In the genomic region with DNA sequence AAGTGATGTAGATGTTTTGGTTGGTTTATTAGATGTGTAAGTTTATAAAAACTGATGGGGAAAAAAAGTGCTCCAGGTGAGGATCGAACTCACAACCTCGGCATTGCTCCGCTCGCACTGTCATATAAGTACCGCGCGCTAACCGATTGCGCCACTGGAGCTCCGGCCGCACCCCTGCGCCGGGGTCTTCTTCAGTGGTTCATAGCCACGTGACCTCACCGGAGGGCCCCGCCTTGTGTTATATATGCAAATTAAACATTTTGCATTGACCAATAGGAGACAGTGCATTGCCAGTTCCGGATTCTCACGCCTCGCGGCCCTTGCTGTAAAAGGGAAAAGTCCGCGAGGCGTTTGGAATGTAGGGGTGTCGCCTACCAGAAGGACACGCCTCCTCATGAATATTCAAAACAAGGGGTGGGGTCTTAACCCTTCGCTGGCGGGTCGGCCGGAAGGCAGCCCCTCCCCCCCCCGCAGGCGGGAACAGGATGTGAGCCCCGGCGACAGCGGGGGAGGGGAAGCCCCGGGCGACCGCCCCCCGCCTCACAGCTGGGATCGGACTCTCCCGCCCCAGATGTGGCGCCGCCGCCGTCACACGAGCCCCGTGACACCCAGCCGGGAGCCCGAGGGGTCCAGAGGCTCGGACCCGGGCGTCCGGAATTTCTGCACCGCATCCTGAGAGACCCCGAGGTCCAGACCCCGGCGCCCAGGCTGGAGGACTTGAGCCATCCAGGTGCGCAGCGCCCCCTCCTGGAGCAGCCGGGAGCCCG, we compare ENCODE assay signal across 8 cellular contexts. TPM values are rescaled to one million over a fixed set of nuclear protein-coding genes. Genes with fewer than 3 reads are reported as not detected.
A peak's percentile ranks its signal among the peaks of the same experiment; 100 is the strongest.
DNase-seq lines count a peak whose midpoint lies in the region; ATAC-seq and TF ChIP-seq lines count a peak whose summit lies in the region.

A gene with protein sequence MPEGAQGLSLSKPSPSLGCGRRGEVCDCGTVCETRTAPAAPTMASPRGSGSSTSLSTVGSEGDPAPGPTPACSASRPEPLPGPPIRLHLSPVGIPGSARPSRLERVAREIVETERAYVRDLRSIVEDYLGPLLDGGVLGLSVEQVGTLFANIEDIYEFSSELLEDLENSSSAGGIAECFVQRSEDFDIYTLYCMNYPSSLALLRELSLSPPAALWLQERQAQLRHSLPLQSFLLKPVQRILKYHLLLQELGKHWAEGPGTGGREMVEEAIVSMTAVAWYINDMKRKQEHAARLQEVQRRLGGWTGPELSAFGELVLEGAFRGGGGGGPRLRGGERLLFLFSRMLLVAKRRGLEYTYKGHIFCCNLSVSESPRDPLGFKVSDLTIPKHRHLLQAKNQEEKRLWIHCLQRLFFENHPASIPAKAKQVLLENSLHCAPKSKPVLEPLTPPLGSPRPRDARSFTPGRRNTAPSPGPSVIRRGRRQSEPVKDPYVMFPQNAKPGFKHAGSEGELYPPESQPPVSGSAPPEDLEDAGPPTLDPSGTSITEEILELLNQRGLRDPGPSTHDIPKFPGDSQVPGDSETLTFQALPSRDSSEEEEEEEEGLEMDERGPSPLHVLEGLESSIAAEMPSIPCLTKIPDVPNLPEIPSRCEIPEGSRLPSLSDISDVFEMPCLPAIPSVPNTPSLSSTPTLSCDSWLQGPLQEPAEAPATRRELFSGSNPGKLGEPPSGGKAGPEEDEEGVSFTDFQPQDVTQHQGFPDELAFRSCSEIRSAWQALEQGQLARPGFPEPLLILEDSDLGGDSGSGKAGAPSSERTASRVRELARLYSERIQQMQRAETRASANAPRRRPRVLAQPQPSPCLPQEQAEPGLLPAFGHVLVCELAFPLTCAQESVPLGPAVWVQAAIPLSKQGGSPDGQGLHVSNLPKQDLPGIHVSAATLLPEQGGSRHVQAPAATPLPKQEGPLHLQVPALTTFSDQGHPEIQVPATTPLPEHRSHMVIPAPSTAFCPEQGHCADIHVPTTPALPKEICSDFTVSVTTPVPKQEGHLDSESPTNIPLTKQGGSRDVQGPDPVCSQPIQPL (N-terminal part only) (plus strand): TSS at position 570 of the 767 bp plus-strand sequence. CDS start 1,418 bp downstream, outside the sequence.

- no peaks in the 10 kb centered on the region for H3K9me3 ChIP-seq in right atrium auricular region
- H3K9me3 ChIP-seq in vagina: no peaks in the 10 kb centered on the region

- H3K27ac ChIP-seq in right atrium auricular region (peak within 1 kb of the TSS; percentile 99 to 100), vagina (peak within 1 kb of the TSS; percentile 100)

- peak; percentile 84 to 90 for TF ChIP-seq CTCF in right atrium auricular region (IDR thresholded peaks at IDR 0.05)
- peak; percentile 74 to 89 (median 77) for TF ChIP-seq CTCF in vagina (IDR thresholded peaks at IDR 0.05)

- ATAC-seq in GM18499 (IDR thresholded peaks at IDR 0.05; ENCODE audit: insufficient read depth, unreplicated experiment): peak; percentile 38
- peak; percentile 48 for ATAC-seq in HG02943 (IDR thresholded peaks at IDR 0.05; ENCODE audit: low read depth, unreplicated experiment)

- H3K36me3 ChIP-seq in right atrium auricular region (peaks cover 28% of the 10 kb centered on the region), vagina (peaks cover 6 to 23% of the 10 kb centered on the region in 2 donors)

- H3K4me1 ChIP-seq in right atrium auricular region (peaks cover 0 to 42% of the 10 kb centered on the region in 2 donors), vagina (peaks cover 55% of the 10 kb centered on the region)

- H3K4me3 ChIP-seq in right atrium auricular region (peak within 1 kb of the TSS; percentile 86 to 91), vagina (peak within 1 kb of the TSS; percentile 97 to 98)

- TF ChIP-seq POLR2A in vagina (IDR thresholded peaks at IDR 0.05): peak in 1 of 2 donors; percentile 45

- intact Hi-C loops in T-helper 2 cell treated with Interferon-gamma antibody and Interleukin-4, amounts not matched to agents 100 ng/mL and 5 ng/mL, for 36 hours (cut with micrococcal nuclease): loop anchor here (1.0 kb wide), 10 partner anchors 11 to 287 kb away; a partner anchor contains a TSS
- intact Hi-C loops in vagina (cut with DNase I): loop anchor here (5.0 kb wide), 1 partner anchor 70 kb away; a partner anchor contains a TSS

- H3K27me3 ChIP-seq in right atrium auricular region (no peaks in the 10 kb centered on the region), vagina (no peaks in the 10 kb centered on the region)

- DNase-seq in NCI-H187 treated with DMSO at 0.1 percent for 48 hours (lab: John Stamatoyannopoulos, UW): peak; percentile 90
- DNase-seq in anterior cingulate cortex (lab: John Stamatoyannopoulos, UW): peak; percentile 47 to 98 (median 92)
- DNase-seq in right atrium auricular region (ENCODE audit: low spot score): peak; percentile 100
- DNase-seq in pulmonary artery endothelial cell (ENCODE audit: low read depth, low spot score): peak; percentile 99
- DNase-seq in vagina (ENCODE audit: extremely low spot score in 2 of 2): peak in 1 of 2 donors; percentile 100

RNA-seq across cellular contexts. Expression of the gene that starts here (rescaled TPM):
- 57.3 and 61.0 TPM in 2 replicates for total RNA-seq in T-helper 2 cell treated with Interferon-gamma antibody and Interleukin-4, amounts not matched to agents 100 ng/mL and 5 ng/mL, for 36 hours
- total RNA-seq in right atrium auricular region: 10 to 100 TPM in 1 of 2 donors, 1 to 10 TPM in 1; 7.5 to 12.0 TPM
- 10.7 and 13.2 TPM in 2 replicates for total RNA-seq in pulmonary artery endothelial cell
- 18.9 TPM for total RNA-seq in vagina
